In the genomic region with DNA sequence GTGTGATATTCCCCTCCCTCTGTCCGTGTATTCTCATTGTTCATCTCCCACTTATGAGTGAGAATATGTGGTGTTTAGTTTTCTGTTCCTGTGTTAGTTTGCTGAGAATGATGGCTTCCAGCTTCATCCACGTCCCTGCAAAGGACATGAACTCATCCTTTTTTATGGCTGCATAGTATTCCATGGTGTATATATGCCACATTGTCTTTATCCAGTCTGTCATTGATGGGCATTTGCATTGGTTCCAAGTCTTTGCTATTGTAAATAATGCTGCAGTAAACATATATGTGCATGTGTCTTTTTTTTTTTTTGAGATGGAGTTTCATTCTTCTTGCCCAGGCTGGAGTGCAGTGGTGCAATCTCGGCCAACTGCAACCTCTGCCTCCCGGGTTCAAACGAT, we compare ENCODE assay signal across 3 cellular contexts. TPM values are rescaled to one million over a fixed set of nuclear protein-coding genes. Genes with fewer than 3 reads are reported as not detected.
"Had no signal": no experiment of that assay in that cellular context is flagged by ENCODE, and none has a peak within 500 bp of the region (broad histone marks: within the 10 kb centered on the region; RNA-seq: fewer than 3 reads in every experiment).

No MANE protein-coding gene starts in this region.

RNA-seq across cellular contexts. Expression of gene THY1, which starts 14.5 kb away (rescaled TPM):
- total RNA-seq: activated naive CD4-positive, alpha-beta T cell treated with anti-CD3 and anti-CD28 coated beads, Interleukin-2, amount 50 U/mL, for 72 hours; activated naive CD8-positive, alpha-beta T cell treated with anti-CD3 and anti-CD28 coated beads, Interleukin-2, amount 10 ng/mL, durations not matched to agents 7 days and 5 days had no signal

RNA-seq across cellular contexts. Expression of gene USP2, which starts 56.0 kb away (rescaled TPM):
- total RNA-seq: ascending aorta had no signal
